Comparison of ENCODE assay signal across 1 cellular context in the genomic region with DNA sequence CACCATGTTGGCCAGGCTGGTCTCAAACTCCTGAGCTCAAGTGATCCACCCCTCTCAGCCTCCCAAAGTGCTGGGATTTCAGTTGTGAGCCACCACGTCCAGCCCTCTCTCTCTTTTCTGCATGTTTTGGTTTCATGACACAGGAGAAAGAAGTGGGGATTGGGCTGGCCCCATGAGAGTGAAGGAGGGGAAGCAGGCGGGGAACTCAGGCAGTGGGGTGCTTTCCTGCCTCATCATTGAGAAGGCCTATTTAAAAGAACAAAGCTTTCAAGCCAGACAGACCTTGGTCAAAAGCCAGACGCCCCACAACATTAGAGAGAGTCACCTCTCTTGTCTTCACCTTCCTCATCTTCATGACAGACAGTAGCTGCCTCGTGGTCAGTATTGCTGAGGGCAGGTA.
TF ChIP-seq lines count a peak whose summit lies in the region.

No MANE protein-coding gene starts in this region.

TF ChIP-seq in GM12878, 131 proteins besides CTCF, POLR2A, EP300 and RAD21 (continued from another document):
- TF ChIP-seq, protein P1, sequence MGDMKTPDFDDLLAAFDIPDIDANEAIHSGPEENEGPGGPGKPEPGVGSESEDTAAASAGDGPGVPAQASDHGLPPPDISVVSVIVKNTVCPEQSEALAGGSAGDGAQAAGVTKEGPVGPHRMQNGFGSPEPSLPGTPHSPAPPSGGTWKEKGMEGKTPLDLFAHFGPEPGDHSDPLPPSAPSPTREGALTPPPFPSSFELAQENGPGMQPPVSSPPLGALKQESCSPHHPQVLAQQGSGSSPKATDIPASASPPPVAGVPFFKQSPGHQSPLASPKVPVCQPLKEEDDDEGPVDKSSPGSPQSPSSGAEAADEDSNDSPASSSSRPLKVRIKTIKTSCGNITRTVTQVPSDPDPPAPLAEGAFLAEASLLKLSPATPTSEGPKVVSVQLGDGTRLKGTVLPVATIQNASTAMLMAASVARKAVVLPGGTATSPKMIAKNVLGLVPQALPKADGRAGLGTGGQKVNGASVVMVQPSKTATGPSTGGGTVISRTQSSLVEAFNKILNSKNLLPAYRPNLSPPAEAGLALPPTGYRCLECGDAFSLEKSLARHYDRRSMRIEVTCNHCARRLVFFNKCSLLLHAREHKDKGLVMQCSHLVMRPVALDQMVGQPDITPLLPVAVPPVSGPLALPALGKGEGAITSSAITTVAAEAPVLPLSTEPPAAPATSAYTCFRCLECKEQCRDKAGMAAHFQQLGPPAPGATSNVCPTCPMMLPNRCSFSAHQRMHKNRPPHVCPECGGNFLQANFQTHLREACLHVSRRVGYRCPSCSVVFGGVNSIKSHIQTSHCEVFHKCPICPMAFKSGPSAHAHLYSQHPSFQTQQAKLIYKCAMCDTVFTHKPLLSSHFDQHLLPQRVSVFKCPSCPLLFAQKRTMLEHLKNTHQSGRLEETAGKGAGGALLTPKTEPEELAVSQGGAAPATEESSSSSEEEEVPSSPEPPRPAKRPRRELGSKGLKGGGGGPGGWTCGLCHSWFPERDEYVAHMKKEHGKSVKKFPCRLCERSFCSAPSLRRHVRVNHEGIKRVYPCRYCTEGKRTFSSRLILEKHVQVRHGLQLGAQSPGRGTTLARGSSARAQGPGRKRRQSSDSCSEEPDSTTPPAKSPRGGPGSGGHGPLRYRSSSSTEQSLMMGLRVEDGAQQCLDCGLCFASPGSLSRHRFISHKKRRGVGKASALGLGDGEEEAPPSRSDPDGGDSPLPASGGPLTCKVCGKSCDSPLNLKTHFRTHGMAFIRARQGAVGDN (IDR thresholded peaks at IDR 0.05), result peak; percentile 42; the same call in 1 of the 2 replicates
- peak; percentile 13 to 17; a peak in 1 of 4 replicates for TF ChIP-seq IKZF2 (IDR thresholded peaks at IDR 0.05)
- no peak for TF ChIP-seq BACH1 (IDR thresholded peaks at IDR 0.05; ENCODE audit: borderline replicate concordance)
- TF ChIP-seq, protein P2, sequence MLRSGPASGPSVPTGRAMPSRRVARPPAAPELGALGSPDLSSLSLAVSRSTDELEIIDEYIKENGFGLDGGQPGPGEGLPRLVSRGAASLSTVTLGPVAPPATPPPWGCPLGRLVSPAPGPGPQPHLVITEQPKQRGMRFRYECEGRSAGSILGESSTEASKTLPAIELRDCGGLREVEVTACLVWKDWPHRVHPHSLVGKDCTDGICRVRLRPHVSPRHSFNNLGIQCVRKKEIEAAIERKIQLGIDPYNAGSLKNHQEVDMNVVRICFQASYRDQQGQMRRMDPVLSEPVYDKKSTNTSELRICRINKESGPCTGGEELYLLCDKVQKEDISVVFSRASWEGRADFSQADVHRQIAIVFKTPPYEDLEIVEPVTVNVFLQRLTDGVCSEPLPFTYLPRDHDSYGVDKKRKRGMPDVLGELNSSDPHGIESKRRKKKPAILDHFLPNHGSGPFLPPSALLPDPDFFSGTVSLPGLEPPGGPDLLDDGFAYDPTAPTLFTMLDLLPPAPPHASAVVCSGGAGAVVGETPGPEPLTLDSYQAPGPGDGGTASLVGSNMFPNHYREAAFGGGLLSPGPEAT (IDR thresholded peaks at IDR 0.05; ENCODE audit: low read depth), result peak; percentile 50; the same call in 1 of the 2 replicates
